8 cellular contexts compared by ENCODE assay signal in genomic region chr2:96209011-96209728, GRCh38. TPM values are rescaled to one million over a fixed set of nuclear protein-coding genes. Genes with fewer than 3 reads are reported as not detected.
DNase-seq lines count a peak whose midpoint lies in the region; ATAC-seq and TF ChIP-seq lines count a peak whose summit lies in the region.

No MANE protein-coding gene starts in this region.

- intact Hi-C loops in sigmoid colon (cut with DNase I) = loop anchor here (2.0 to 5.0 kb wide), 2 partner anchors 58 to 328 kb away; partner anchors contain the start of genes ARID5A and CIAO1

- no peaks in the 10 kb centered on the region for H3K9me2 ChIP-seq in GM23248 (ENCODE audit: insufficient read depth)
- no peaks in the 10 kb centered on the region for H3K9me2 ChIP-seq in SU-DHL-6 (replicated peaks; ENCODE audit: insufficient read depth, low read length)

- H3K27me3 ChIP-seq in GM23248 (replicated peaks; ENCODE audit: insufficient read depth) (no peaks in the 10 kb centered on the region), SU-DHL-6 (ENCODE audit: low read length) (no peaks in the 10 kb centered on the region), sigmoid colon (no peaks in the 10 kb centered on the region)

- no peaks in the 10 kb centered on the region for H3K9me3 ChIP-seq in GM23248 (ENCODE audit: low read depth)
- no peaks in the 10 kb centered on the region for H3K9me3 ChIP-seq in SU-DHL-6 (ENCODE audit: insufficient read depth, low read length)
- no peaks in the 10 kb centered on the region for H3K9me3 ChIP-seq in sigmoid colon

- H2AFZ ChIP-seq in GM23248 = peak overlapping the region; percentile 85
- peak overlapping the region; percentile 65 for H2AFZ ChIP-seq in SU-DHL-6 (ENCODE audit: low read depth, low read length, severe bottlenecking)

- TF ChIP-seq POLR2A in sigmoid colon (IDR thresholded peaks at IDR 0.05) = no peak

- H3K4me2 ChIP-seq in GM23248 (ENCODE audit: unreplicated experiment) = peak overlapping the region; percentile 87
- peak overlapping the region; percentile 86 for H3K4me2 ChIP-seq in SU-DHL-6 (ENCODE audit: low read depth, low read length, poor library complexity, severe bottlenecking)

- no peak for TF ChIP-seq EP300 in sigmoid colon (IDR thresholded peaks at IDR 0.05)

- H3K36me3 ChIP-seq in GM23248 (ENCODE audit: low read depth) (no peaks in the 10 kb centered on the region), SU-DHL-6 (ENCODE audit: low read length) (0 out of 2 replicates have a peak, but pooled peaks cover 3% of the 10 kb centered on the region), sigmoid colon (no peaks in the 10 kb centered on the region)

- H4K20me1 ChIP-seq in GM23248 (ENCODE audit: insufficient read depth) = no peaks in the 10 kb centered on the region
- peaks cover 27% of the 10 kb centered on the region for H4K20me1 ChIP-seq in SU-DHL-6 (ENCODE audit: low read depth, low read length)

- peaks cover 36% of the 10 kb centered on the region for H3K4me1 ChIP-seq in GM23248 (ENCODE audit: insufficient read depth)
- H3K4me1 ChIP-seq in sigmoid colon = peaks cover 0 to 45% (median 43%) of the 10 kb centered on the region in 4 donors

- H3K79me2 ChIP-seq in GM23248 (ENCODE audit: insufficient read depth) (peaks cover 73% of the 10 kb centered on the region), SU-DHL-6 (ENCODE audit: insufficient read depth, low read length) (peaks cover 39% of the 10 kb centered on the region)

- no peak for ATAC-seq in left lobe of liver

- H3K27ac ChIP-seq in GM23248 = peak overlapping the region; percentile 85; the same call in 1 of the 2 replicates
- H3K27ac ChIP-seq in SU-DHL-6 (ENCODE audit: low read depth, low read length) = peak overlapping the region; percentile 50
- H3K27ac ChIP-seq in sigmoid colon = peak overlapping the region; percentile 89 to 98 (median 94)

- in situ Hi-C loops in GM23248 (cut with MboI) = no loop called here

- H3F3A ChIP-seq in GM23248 (ENCODE audit: insufficient read depth) (peaks cover 31% of the 10 kb centered on the region), SU-DHL-6 (ENCODE audit: insufficient read depth) (peaks cover 8% of the 10 kb centered on the region)

- H3K9ac ChIP-seq in GM23248 (peak overlapping the region; percentile 96), SU-DHL-6 (ENCODE audit: low read length) (peak overlapping the region; percentile 85)

- DNase-seq in GM23248 = no peak
- no peak for DNase-seq in fibroblast of the aortic adventitia (ENCODE audit: low read depth)
- DNase-seq in sigmoid colon = no peak
- DNase-seq in NCI-H2171 (lab: John Stamatoyannopoulos, UW) = no peak
- no peak for DNase-seq in inferior parietal cortex (ENCODE audit: extremely low spot score)
- DNase-seq in NCI-H2227 (lab: John Stamatoyannopoulos, UW; ENCODE audit: unreplicated experiment) = no peak
- DNase-seq in left lobe of liver (ENCODE audit: low spot score) = no peak

- TF ChIP-seq CTCF in SU-DHL-6 (IDR thresholded peaks at IDR 0.05; ENCODE audit: insufficient read depth, low read length, poor library complexity, severe bottlenecking) (no peak), fibroblast of the aortic adventitia (IDR thresholded peaks at IDR 0.05; ENCODE audit: insufficient read depth, low read length) (no peak), sigmoid colon (IDR thresholded peaks at IDR 0.05) (no peak)

- WGBS in GM23248 (ENCODE audit: low coverage in 1 of 2, low lambda C conversion rate in 2 of 2, missing lambda C conversion rate in 2 of 2), 2 experiments = 7 to 9% methylated on average over 21 of the region's 21 CpGs
- 7 to 9% methylated on average over 21 of the region's 21 CpGs for WGBS in sigmoid colon, 2 donors

- H3K4me3 ChIP-seq in GM23248 (peak overlapping the region; percentile 95), SU-DHL-6 (ENCODE audit: insufficient read depth, low read length, poor library complexity, severe bottlenecking) (peak overlapping the region; percentile 75), fibroblast of the aortic adventitia (ENCODE audit: low read depth, low read length) (peak overlapping the region; percentile 86), sigmoid colon (peak overlapping the region; percentile 60 to 99 (median 86))

RNA-seq across cellular contexts. Expression of gene STARD7, which starts 0.5 kb away (rescaled TPM):
- 120 and 129 TPM in 2 replicates for total RNA-seq in GM23248 (2014; rRNA removed; shearing (Covaris generic))
- polyA plus RNA-seq in GM23248 (2016; fragmentation: Nextera tagmentation; extraction: Ambion mirVana) = 93.3 and 94.2 TPM in 2 replicates
- 85.8 and 170 TPM in 2 replicates for total RNA-seq in fibroblast of the aortic adventitia (ENCODE audit: low replicate concordance)
- total RNA-seq in sigmoid colon = 10 to 100 TPM; 50.4 to 88.5 (median 73.1) TPM
- 10 to 100 TPM; 39.6 to 74.6 (median 40.5) TPM for polyA plus RNA-seq in sigmoid colon
- 67.6 TPM for total RNA-seq in left lobe of liver

RNA-seq across cellular contexts. Expression of gene TMEM127, which starts 56.6 kb away (rescaled TPM):
- total RNA-seq in GM23248 (2014; rRNA removed; shearing (Covaris generic)) = 43.6 and 46.8 TPM in 2 replicates
- polyA plus RNA-seq in GM23248 (2016; fragmentation: Nextera tagmentation; extraction: Ambion mirVana) = 33.4 and 34.0 TPM in 2 replicates
- 18.6 and 31.6 TPM in 2 replicates for total RNA-seq in fibroblast of the aortic adventitia (ENCODE audit: low replicate concordance)
- total RNA-seq in sigmoid colon = 10 to 100 TPM; 24.6 to 30.5 (median 27.9) TPM
- polyA plus RNA-seq in sigmoid colon = 10 to 100 TPM; 10.8 to 40.1 (median 12.5) TPM
- total RNA-seq in left lobe of liver = 30.6 TPM

RNA-seq across cellular contexts. Expression of gene CIAO1, which starts 56.9 kb away (rescaled TPM):
- 110 and 126 TPM in 2 replicates for total RNA-seq in GM23248 (2014; rRNA removed; shearing (Covaris generic))
- polyA plus RNA-seq in GM23248 (2016; fragmentation: Nextera tagmentation; extraction: Ambion mirVana) (69.3 and 71.1 TPM in 2 replicates), sigmoid colon (10 to 100 TPM; 45.6 to 55.0 (median 51.1) TPM)
- total RNA-seq in fibroblast of the aortic adventitia (ENCODE audit: low replicate concordance) (71.8 and 183 TPM in 2 replicates), sigmoid colon (100 to 1,000 TPM in 2 of 4 donors, 10 to 100 TPM in 2; 77.4 to 110 (median 95.2) TPM), left lobe of liver (45.0 TPM)
